Comparison of ENCODE assay signal across 10 cellular contexts in genomic region chr3:69294014-69294771, GRCh38.
DNase-seq lines count a peak whose midpoint lies in the region; ATAC-seq and TF ChIP-seq lines count a peak whose summit lies in the region.
"Had no signal": no experiment of that assay in that cellular context is flagged by ENCODE, and none has a peak within 500 bp of the region (broad histone marks: within the 10 kb centered on the region; RNA-seq: fewer than 3 reads in every experiment).

No MANE protein-coding gene starts in this region.

- no peaks in the 10 kb centered on the region for H3K27me3 Mint-ChIP-seq in activated T-helper 2 cell treated with anti-CD3 and anti-CD28 coated beads, Interferon-gamma antibody, Interleukin-2, Interleukin-4, amounts not matched to agents 10 μg/mL and 5 μg/mL and 100 μg/mL, durations not matched to agents 14 hours and 24 hours and 36 hours (ENCODE audit: low read depth)

- H3K4me1 ChIP-seq in Peyer's patch: no peaks in the 10 kb centered on the region

- H3K9me3 ChIP-seq in Peyer's patch: no peaks in the 10 kb centered on the region

- TF ChIP-seq POLR2A in Peyer's patch (IDR thresholded peaks at IDR 0.05): no peak

- H3K36me3 ChIP-seq in Peyer's patch: no peaks in the 10 kb centered on the region

- DNase-seq in AG09309 (ENCODE audit: low read depth) (peak; percentile 27), kidney tubule cell (ENCODE audit: low spot score) (peak; percentile 42), 8988T (no peak), RPMI8226 (no peak), Peyer's patch (no peak)
- no peak for DNase-seq in activated T-helper 2 cell treated with anti-CD3 and anti-CD28 coated beads, Interferon-gamma antibody, Interleukin-2, Interleukin-4, amounts not matched to agents 10 μg/mL and 5 μg/mL and 100 μg/mL, durations not matched to agents 14 hours and 24 hours and 36 hours (ENCODE audit: low spot score)
- no peak for DNase-seq in central memory CD4-positive, alpha-beta T cell
- DNase-seq: effector CD4-positive, alpha-beta T cell had no signal

- no peaks in the 10 kb centered on the region for H3K9me3 Mint-ChIP-seq in activated T-helper 2 cell treated with anti-CD3 and anti-CD28 coated beads, Interferon-gamma antibody, Interleukin-2, Interleukin-4, amounts not matched to agents 10 μg/mL and 5 μg/mL and 100 μg/mL, durations not matched to agents 14 hours and 24 hours and 36 hours

- H3K4me1 Mint-ChIP-seq in activated T-helper 2 cell treated with anti-CD3 and anti-CD28 coated beads, Interferon-gamma antibody, Interleukin-2, Interleukin-4, amounts not matched to agents 10 μg/mL and 5 μg/mL and 100 μg/mL, durations not matched to agents 14 hours and 24 hours and 36 hours (ENCODE audit: low read depth): peaks cover 17% of the 10 kb centered on the region

- no peak overlapping the region for H3K4me3 Mint-ChIP-seq in activated T-helper 2 cell treated with anti-CD3 and anti-CD28 coated beads, Interferon-gamma antibody, Interleukin-2, Interleukin-4, amounts not matched to agents 10 μg/mL and 5 μg/mL and 100 μg/mL, durations not matched to agents 14 hours and 24 hours and 36 hours (ENCODE audit: low read depth)

- H3K4me3 ChIP-seq in AG09309 (ENCODE audit: control insufficient read depth, low read depth, low read length): no peak overlapping the region
- no peak overlapping the region for H3K4me3 ChIP-seq in Peyer's patch

- TF ChIP-seq CTCF in AG09309 (IDR thresholded peaks at IDR 0.05; ENCODE audit: control insufficient read depth, insufficient read depth, low read depth, low read length, missing control alignments) (no peak), Peyer's patch (IDR thresholded peaks at IDR 0.05) (no peak)

- no peak overlapping the region for H3K27ac ChIP-seq in Peyer's patch

- H3K36me3 Mint-ChIP-seq in activated T-helper 2 cell treated with anti-CD3 and anti-CD28 coated beads, Interferon-gamma antibody, Interleukin-2, Interleukin-4, amounts not matched to agents 10 μg/mL and 5 μg/mL and 100 μg/mL, durations not matched to agents 14 hours and 24 hours and 36 hours (ENCODE audit: low read depth): no peaks in the 10 kb centered on the region

- intact Hi-C loops in activated T-helper 2 cell treated with anti-CD3 and anti-CD28 coated beads, Interferon-gamma antibody, Interleukin-2, Interleukin-4, amounts not matched to agents 10 μg/mL and 5 μg/mL and 100 μg/mL, durations not matched to agents 14 hours and 24 hours and 36 hours (cut with micrococcal nuclease): no loop called here

- no peaks in the 10 kb centered on the region for H3K27me3 ChIP-seq in Peyer's patch

- H3K27ac Mint-ChIP-seq in activated T-helper 2 cell treated with anti-CD3 and anti-CD28 coated beads, Interferon-gamma antibody, Interleukin-2, Interleukin-4, amounts not matched to agents 10 μg/mL and 5 μg/mL and 100 μg/mL, durations not matched to agents 14 hours and 24 hours and 36 hours: peak overlapping the region; percentile 10

- ATAC-seq in GM21360 (IDR thresholded peaks at IDR 0.05; ENCODE audit: unreplicated experiment): peak; percentile 75
- ATAC-seq: HepG2 had no signal

Comparison
In these comparisons a context has a peak if more than half of its experiments do, and no peak if none do; other contexts are left out.
1. DNase-seq: peak in AG09309 (single experiment) and kidney tubule cell (single experiment); none in activated T-helper 2 cell treated with anti-CD3 and anti-CD28 coated beads, Interferon-gamma antibody, Interleukin-2, Interleukin-4, amounts not matched to agents 10 μg/mL and 5 μg/mL and 100 μg/mL, durations not matched to agents 14 hours and 24 hours and 36 hours (single experiment), central memory CD4-positive, alpha-beta T cell (single experiment), 8988T (single experiment), RPMI8226 (single experiment) and Peyer's patch (0 of 3).